ENCODE assay signal across 8 cellular contexts in the genomic region with DNA sequence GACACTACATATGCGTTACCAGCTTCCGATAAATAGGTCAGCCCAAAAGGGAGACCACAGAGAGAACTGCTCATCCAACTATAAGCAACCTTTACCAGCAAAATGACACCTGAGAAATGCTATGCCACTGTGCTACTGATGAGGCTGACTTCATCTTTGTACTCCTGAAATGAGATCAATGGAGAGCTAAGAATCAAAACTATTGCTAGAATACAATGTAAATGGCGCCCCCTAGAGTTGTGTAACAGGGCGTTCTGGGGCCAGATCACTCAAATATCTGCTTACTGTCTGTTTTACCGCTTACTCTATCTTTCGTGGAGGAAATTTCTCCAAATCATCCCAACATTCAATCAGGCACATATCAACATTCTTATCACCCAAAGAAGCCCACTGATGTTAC. TPM values are rescaled to one million over a fixed set of nuclear protein-coding genes. Genes with fewer than 3 reads are reported as not detected.
DNase-seq lines count a peak whose midpoint lies in the region; ATAC-seq, FAIRE-seq and TF ChIP-seq lines count a peak whose summit lies in the region.

No MANE protein-coding gene starts in this region.

- POLR2A ChIA-PET in PC-3 (lab: Charles Lee; ENCODE audit: unreplicated experiment), result no interaction called here

- no peak overlapping the region for H2AFZ ChIP-seq in PC-3 (ENCODE audit: low read length)

- H3K9me3 ChIP-seq in CD4-positive, CD25-positive, alpha-beta regulatory T cell (ENCODE audit: control insufficient read depth in 2 of 2, low read length in 2 of 2), result no peaks in the 10 kb centered on the region
- H3K9me3 ChIP-seq in HAP-1, result no peaks in the 10 kb centered on the region
- no peaks in the 10 kb centered on the region for H3K9me3 ChIP-seq in PC-3 (ENCODE audit: low read length)
- H3K9me3 ChIP-seq in body of pancreas, result no peaks in the 10 kb centered on the region

- no peak overlapping the region for H3K9ac ChIP-seq in PC-3 (ENCODE audit: low read length)

- intact Hi-C loops in PC-3 (cut with micrococcal nuclease) (no loop called here), body of pancreas (cut with DNase I) (no loop called here)

- H3K9me2 ChIP-seq in PC-3 (replicated peaks; ENCODE audit: low read length), result no peaks in the 10 kb centered on the region

- peaks cover 23% of the 10 kb centered on the region for H3K36me3 Mint-ChIP-seq in CD4-positive, CD25-positive, alpha-beta regulatory T cell

- in situ Hi-C loops in HAP-1 (cut with MboI; ENCODE audit: low sequenced_read_pairs), result no loop called here

- no peak overlapping the region for H3K4me3 ChIP-seq in CD4-positive, CD25-positive, alpha-beta regulatory T cell (ENCODE audit: low read depth, low read length)
- H3K4me3 ChIP-seq in HAP-1 (no peak overlapping the region), PC-3 (ENCODE audit: low read length) (no peak overlapping the region), body of pancreas (no peak overlapping the region)

- no peak overlapping the region for H3K27ac Mint-ChIP-seq in CD4-positive, CD25-positive, alpha-beta regulatory T cell

- peaks cover 93% of the 10 kb centered on the region for H3K79me2 ChIP-seq in PC-3 (ENCODE audit: low read length)

- TF ChIP-seq CTCF in PC-3 (conservative IDR thresholded peaks at IDR 0.05; ENCODE audit: low read depth, low read length), result peak; percentile 69
- TF ChIP-seq CTCF in body of pancreas (IDR thresholded peaks at IDR 0.05), result peak in 6 of 7 experiments; percentile 21 to 39 (median 34)

- H4K20me1 ChIP-seq in PC-3 (ENCODE audit: low read length), result no peaks in the 10 kb centered on the region

- DNase-seq in CD4-positive, CD25-positive, alpha-beta regulatory T cell, result peak; percentile 25 to 74 (median 63)
- DNase-seq in HAP-1 (ENCODE audit: low spot score in 2 of 2) (peak; percentile 39 to 55), PC-3 (peak; percentile 27), body of pancreas (peak in 2 of 4 donors; percentile 17 to 31), mucosa of gallbladder (ENCODE audit: low spot score) (peak; percentile 30), frontal cortex (ENCODE audit: low spot score in 2 of 2) (no peak)

- 61 to 65% methylated on average over 6 of the region's 6 CpGs for WGBS in body of pancreas, 2 donors

- no peak overlapping the region for H3K4me2 ChIP-seq in PC-3 (ENCODE audit: low read length)

- H3K9me3 Mint-ChIP-seq in CD4-positive, CD25-positive, alpha-beta regulatory T cell, result no peaks in the 10 kb centered on the region

- H3K36me3 ChIP-seq in CD4-positive, CD25-positive, alpha-beta regulatory T cell (ENCODE audit: control insufficient read depth, insufficient read depth, low read length), result peaks cover 29% of the 10 kb centered on the region
- H3K36me3 ChIP-seq in HAP-1 (replicated peaks), result peaks cover 30% of the 10 kb centered on the region
- peaks cover 11% of the 10 kb centered on the region for H3K36me3 ChIP-seq in PC-3 (ENCODE audit: low read depth, low read length)
- H3K36me3 ChIP-seq in body of pancreas (replicated peaks in 1 of 2; ENCODE audit: insufficient read depth in 1 of 2, low read depth in 2 of 2), result peaks cover 0 to under 1% of the 10 kb centered on the region in 2 donors

- no peaks in the 10 kb centered on the region for H3F3A ChIP-seq in PC-3 (ENCODE audit: low read length, unreplicated experiment)

- peak overlapping the region; percentile 7 for H3K27ac ChIP-seq in CD4-positive, CD25-positive, alpha-beta regulatory T cell (ENCODE audit: insufficient read depth, low read length, poor library complexity, severe bottlenecking)
- no peak overlapping the region for H3K27ac ChIP-seq in PC-3 (ENCODE audit: low read length)
- no peak overlapping the region for H3K27ac ChIP-seq in body of pancreas

- H3K4me1 ChIP-seq in CD4-positive, CD25-positive, alpha-beta regulatory T cell (ENCODE audit: control insufficient read depth, insufficient read depth, low read length, poor library complexity, severe bottlenecking), result peaks cover 29% of the 10 kb centered on the region
- H3K4me1 ChIP-seq in HAP-1, result peaks cover 16% of the 10 kb centered on the region
- H3K4me1 ChIP-seq in PC-3 (ENCODE audit: insufficient read depth, low read length), result peaks cover 13% of the 10 kb centered on the region; the same call in 1 of the 2 replicates
- H3K4me1 ChIP-seq in body of pancreas, result peaks cover 23% of the 10 kb centered on the region

- H3K4me3 Mint-ChIP-seq in CD4-positive, CD25-positive, alpha-beta regulatory T cell, result peak overlapping the region in 2 of 4 donors; percentile 2 to 73

- FAIRE-seq in frontal cortex (lab: Jason Lieb, UNC), result no peak

- H3K27me3 ChIP-seq in CD4-positive, CD25-positive, alpha-beta regulatory T cell (ENCODE audit: control insufficient read depth, insufficient read depth, low read length), result no peaks in the 10 kb centered on the region
- no peaks in the 10 kb centered on the region for H3K27me3 ChIP-seq in HAP-1 (ENCODE audit: low read depth)
- H3K27me3 ChIP-seq in PC-3 (ENCODE audit: low read length), result no peaks in the 10 kb centered on the region
- H3K27me3 ChIP-seq in body of pancreas, result no peaks in the 10 kb centered on the region

- no TSS peak for BruUV-seq in PC-3 (replicated peaks; lab: Mats Ljungman, UMichigan)

- H3K4me1 Mint-ChIP-seq in CD4-positive, CD25-positive, alpha-beta regulatory T cell, result peaks cover 31 to 73% (median 51%) of the 10 kb centered on the region in 4 donors

- H3K27me3 Mint-ChIP-seq in CD4-positive, CD25-positive, alpha-beta regulatory T cell, result no peaks in the 10 kb centered on the region

- no peak for ATAC-seq in CD4-positive, CD25-positive, alpha-beta regulatory T cell (ENCODE audit: low read depth in 2 of 2)
- ATAC-seq in PC-3 (no peak), body of pancreas (no peak), GM21619 (IDR thresholded peaks at IDR 0.05; ENCODE audit: unreplicated experiment) (no peak), HG02870 (IDR thresholded peaks at IDR 0.05; ENCODE audit: unreplicated experiment) (no peak)

- no peak for TF ChIP-seq POLR2A in body of pancreas (IDR thresholded peaks at IDR 0.05)

- CTCF ChIA-PET in PC-3 (lab: Charles Lee), result interaction anchor here (0.5 kb wide), 1 partner anchor 18 kb away, joined by 8 read pairs; no protein-coding TSS in a partner anchor

RNA-seq across cellular contexts. Expression of gene ZNF384, which starts 4.6 kb away (rescaled TPM):
- 68.3 TPM for total RNA-seq in CD4-positive, CD25-positive, alpha-beta regulatory T cell
- polyA plus RNA-seq in CD4-positive, CD25-positive, alpha-beta regulatory T cell, result 10 to 100 TPM; 13.4 to 25.3 (median 19.6) TPM
- 19.6 and 22.3 TPM in 2 replicates for total RNA-seq in PC-3 (2014; rRNA removed)
- total RNA-seq in body of pancreas, result 10 to 100 TPM; 20.0 to 25.4 TPM
- total RNA-seq in mucosa of gallbladder, result 60.6 TPM
- total RNA-seq in frontal cortex, result 12.2 TPM

RNA-seq across cellular contexts. Expression of gene PIANP, which starts 16.0 kb away (rescaled TPM):
- not detected for total RNA-seq in CD4-positive, CD25-positive, alpha-beta regulatory T cell
- polyA plus RNA-seq in CD4-positive, CD25-positive, alpha-beta regulatory T cell, result under 1 TPM in 1 of 4 donors, not detected in 3; 0.13 TPM
- total RNA-seq in PC-3 (2014; rRNA removed) (not detected in 2 replicates), body of pancreas (not detected), mucosa of gallbladder (5.0 TPM), frontal cortex (1.2 TPM)

RNA-seq across cellular contexts. Expression of gene ING4, which starts 21.7 kb away (rescaled TPM):
- 34.6 TPM for total RNA-seq in CD4-positive, CD25-positive, alpha-beta regulatory T cell
- 10 to 100 TPM; 70.5 to 90.6 (median 82.4) TPM for polyA plus RNA-seq in CD4-positive, CD25-positive, alpha-beta regulatory T cell
- total RNA-seq in PC-3 (2014; rRNA removed), result 17.0 and 23.8 TPM in 2 replicates
- 10 to 100 TPM; 23.3 to 39.9 TPM for total RNA-seq in body of pancreas
- total RNA-seq in mucosa of gallbladder, result 58.0 TPM
- 81.9 TPM for total RNA-seq in frontal cortex

RNA-seq across cellular contexts. Expression of gene ACRBP, which starts 37.4 kb away (rescaled TPM):
- 13.7 TPM for total RNA-seq in CD4-positive, CD25-positive, alpha-beta regulatory T cell
- under 1 TPM in 1 of 4 donors, not detected in 3; 0.41 TPM for polyA plus RNA-seq in CD4-positive, CD25-positive, alpha-beta regulatory T cell
- total RNA-seq in PC-3 (2014; rRNA removed) (0.77 TPM in 1 of 2 replicates, not detected in the other), body of pancreas (1 to 10 TPM in 1 of 2 donors, under 1 TPM in 1; 0.78 to 5.9 TPM), mucosa of gallbladder (9.8 TPM), frontal cortex (0.41 TPM)

RNA-seq across cellular contexts. Expression of gene COPS7A, which starts 39.2 kb away (rescaled TPM):
- 20.7 TPM for total RNA-seq in CD4-positive, CD25-positive, alpha-beta regulatory T cell
- 10 to 100 TPM; 37.8 to 48.4 (median 42.6) TPM for polyA plus RNA-seq in CD4-positive, CD25-positive, alpha-beta regulatory T cell
- 82.3 and 86.9 TPM in 2 replicates for total RNA-seq in PC-3 (2014; rRNA removed)
- 10 to 100 TPM; 20.2 to 27.7 TPM for total RNA-seq in body of pancreas
- total RNA-seq in mucosa of gallbladder, result 61.4 TPM
- total RNA-seq in frontal cortex, result 24.5 TPM

Comparison
In these comparisons a context has a peak if more than half of its experiments do, and no peak if none do; other contexts are left out.
1. DNase-seq: peak in CD4-positive, CD25-positive, alpha-beta regulatory T cell (3 of 3), HAP-1 (2 of 2), PC-3 (single experiment) and mucosa of gallbladder (single experiment); none in frontal cortex (0 of 2).